ENCODE assay signal across 8 cellular contexts in the genomic region with DNA sequence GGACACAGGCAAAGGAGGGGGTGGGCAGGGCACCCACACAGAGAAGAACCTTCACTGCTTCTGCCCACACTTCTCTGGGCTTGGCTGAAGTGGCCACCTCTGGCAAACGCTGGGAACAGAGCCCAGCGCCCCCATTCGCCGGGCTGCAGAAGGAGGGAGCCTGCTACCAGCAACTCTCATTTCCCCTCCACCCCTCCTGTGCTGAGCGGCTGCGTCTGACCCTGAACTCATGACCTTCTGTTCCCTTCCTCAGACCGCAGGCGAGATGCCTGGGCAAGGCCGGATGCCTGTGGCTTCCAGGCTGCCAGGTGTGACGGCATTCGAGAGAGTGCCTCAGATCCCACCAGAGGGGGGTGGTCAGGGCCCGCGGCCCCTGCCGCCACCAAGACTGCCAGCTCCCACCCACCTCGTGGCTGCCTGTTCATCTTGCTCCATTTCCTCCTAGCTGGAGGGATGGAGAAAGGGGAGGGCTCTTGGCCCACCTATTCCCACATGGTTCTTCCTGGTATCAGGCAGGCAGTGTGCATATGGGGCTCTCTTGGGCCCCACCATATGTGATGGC.
DNase-seq lines count a peak whose midpoint lies in the region; ATAC-seq lines count a peak whose summit lies in the region.

No MANE protein-coding gene starts in this region.

- in situ Hi-C loops in ACHN (cut with HindIII; ENCODE audit: low pct_ligation_motif_present, low pct_unique_long_range_greater_than_20kb, low sequenced_read_pairs) = no loop called here

- peak; percentile 97 for DNase-seq in ACHN
- DNase-seq in UCSD-AML1 (lab: John Stamatoyannopoulos, UW; ENCODE audit: unreplicated experiment) = peak; percentile 92
- peak; percentile 100 for DNase-seq in brain pericyte (ENCODE audit: low read depth, low spot score)
- DNase-seq in left kidney (ENCODE audit: low read depth, low spot score) = peak; percentile 88
- DNase-seq in stimulated activated CD4-positive, alpha-beta T cell treated with anti-CD3 and anti-CD28 coated beads, Interleukin-4, amount 100 ng/mL, for 24 hours = peak; percentile 71
- DNase-seq in NCI-H446 (lab: John Stamatoyannopoulos, UW) = no peak

- peak; percentile 52 for ATAC-seq in GM19324 (IDR thresholded peaks at IDR 0.05; ENCODE audit: low FRiP score, unreplicated experiment)
- peak; percentile 49 for ATAC-seq in HG03520 (IDR thresholded peaks at IDR 0.05; ENCODE audit: unreplicated experiment)

Comparison
In these comparisons a context has a peak if more than half of its experiments do, and no peak if none do; other contexts are left out.
1. DNase-seq: peak in ACHN (single experiment), UCSD-AML1 (single experiment), brain pericyte (single experiment), left kidney (single experiment) and stimulated activated CD4-positive, alpha-beta T cell treated with anti-CD3 and anti-CD28 coated beads, Interleukin-4, amount 100 ng/mL, for 24 hours (single experiment); none in NCI-H446 (0 of 2).